9 cellular contexts compared by ENCODE assay signal in the genomic region with DNA sequence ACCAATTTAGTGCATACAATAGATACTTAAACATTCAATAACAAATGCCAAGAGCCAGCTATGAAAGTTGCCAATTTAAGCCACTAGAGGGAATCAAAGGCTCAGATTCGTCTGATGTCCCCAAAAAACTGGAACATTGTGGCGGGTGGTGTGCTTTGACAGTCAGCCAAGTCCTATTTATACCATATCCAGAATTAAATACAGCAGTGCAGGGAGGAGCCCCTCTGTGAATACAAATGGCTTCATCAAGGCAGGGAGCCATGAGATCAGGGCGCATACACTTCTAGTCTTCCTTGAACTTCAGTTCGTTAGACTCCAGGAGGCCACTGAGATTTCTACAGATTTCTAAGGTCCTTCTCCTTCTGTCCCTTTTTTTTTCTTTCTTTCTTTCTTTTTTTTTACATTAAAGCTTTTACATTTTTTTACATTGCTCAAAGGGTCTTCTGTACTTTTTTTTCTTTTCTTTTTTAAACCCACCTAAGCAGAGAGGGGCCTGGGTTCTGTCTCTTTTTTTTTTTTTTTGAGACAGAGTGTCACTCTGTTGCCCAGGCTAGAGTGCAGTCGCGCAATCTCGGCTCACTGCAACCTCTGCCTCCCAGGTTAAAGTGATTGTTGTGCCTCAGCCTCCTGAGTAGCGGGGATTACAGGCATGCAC. TPM values are rescaled to one million over a fixed set of nuclear protein-coding genes. Genes with fewer than 3 reads are reported as not detected.
DNase-seq lines count a peak whose midpoint lies in the region; ATAC-seq and TF ChIP-seq lines count a peak whose summit lies in the region.
"Had no signal": no experiment of that assay in that cellular context is flagged by ENCODE, and none has a peak within 500 bp of the region (broad histone marks: within the 10 kb centered on the region; RNA-seq: fewer than 3 reads in every experiment).

No MANE protein-coding gene starts in this region.

- peaks cover 14% of the 10 kb centered on the region for H3K4me1 ChIP-seq in CD8-positive, alpha-beta T cell (ENCODE audit: insufficient read depth, low read length)

- no peak overlapping the region for H3K4me3 ChIP-seq in CD8-positive, alpha-beta T cell (ENCODE audit: low read depth, low read length)
- no peak overlapping the region for H3K4me3 ChIP-seq in fibroblast of the aortic adventitia (ENCODE audit: low read depth, low read length)

- intact Hi-C loops in CD8-positive, alpha-beta T cell (cut with DNase I, micrococcal nuclease) = loop anchor here (1.0 to 5.0 kb wide), 4 partner anchors 33 to 143 kb away; partner anchors contain the start of gene HSPA8 (in 1 of the 2)

- no peaks in the 10 kb centered on the region for H3K9me3 ChIP-seq in CD8-positive, alpha-beta T cell (ENCODE audit: low read length)

- H3K27me3 Mint-ChIP-seq in CD8-positive, alpha-beta T cell (ENCODE audit: low read depth) = no peaks in the 10 kb centered on the region
- H3K27me3 Mint-ChIP-seq in activated T-cell treated with anti-CD3 and anti-CD28 coated beads, Interleukin-2, amount 50 U/mL, for 72 hours (ENCODE audit: low read depth) = peaks cover 4% of the 10 kb centered on the region
- H3K27me3 Mint-ChIP-seq in neural crest cell (ENCODE audit: low read depth) = no peaks in the 10 kb centered on the region

- peak in 5 of 7 experiments; percentile 16 to 57 (median 24) for DNase-seq in CD8-positive, alpha-beta T cell
- DNase-seq in HCEC 1CT (peak; percentile 50), NCI-H526 (lab: John Stamatoyannopoulos, UW) (peak; percentile 72 to 88), fibroblast of the aortic adventitia (ENCODE audit: low read depth) (peak; percentile 91), neural crest cell (ENCODE audit: low read depth, low spot score) (peak; percentile 16), GM19238 (ENCODE audit: insufficient read length, low spot score) (no peak)
- DNase-seq in activated T-cell treated with anti-CD3 and anti-CD28 coated beads, Interleukin-2, amount 50 U/mL, for 72 hours = peak in 1 of 2 donors; percentile 19

- no peaks in the 10 kb centered on the region for H3K36me3 ChIP-seq in CD8-positive, alpha-beta T cell (ENCODE audit: insufficient read depth, low read length)

- no peak overlapping the region for H3K27ac Mint-ChIP-seq in CD8-positive, alpha-beta T cell
- H3K27ac Mint-ChIP-seq in activated T-cell treated with anti-CD3 and anti-CD28 coated beads, Interleukin-2, amount 50 U/mL, for 72 hours = no peak overlapping the region
- no peak overlapping the region for H3K27ac Mint-ChIP-seq in neural crest cell (ENCODE audit: unreplicated experiment)
- H3K27ac Mint-ChIP-seq: T-helper 1 cell treated with Interleukin-12 subunit alpha and Interleukin-12 subunit beta and Interleukin-4 antibody, amounts not matched to agents 30 μg/mL and 1 μg/mL, for 36 hours had no signal

- no peak overlapping the region for H3K4me3 Mint-ChIP-seq in CD8-positive, alpha-beta T cell
- H3K4me3 Mint-ChIP-seq in activated T-cell treated with anti-CD3 and anti-CD28 coated beads, Interleukin-2, amount 50 U/mL, for 72 hours = no peak overlapping the region
- H3K4me3 Mint-ChIP-seq in neural crest cell = no peak overlapping the region
- H3K4me3 Mint-ChIP-seq: T-helper 1 cell treated with Interleukin-12 subunit alpha and Interleukin-12 subunit beta and Interleukin-4 antibody, amounts not matched to agents 30 μg/mL and 1 μg/mL, for 36 hours had no signal

- TF ChIP-seq CTCF in CD8-positive, alpha-beta T cell (IDR thresholded peaks at IDR 0.05) = peak; percentile 58
- TF ChIP-seq CTCF in fibroblast of the aortic adventitia (IDR thresholded peaks at IDR 0.05; ENCODE audit: insufficient read depth, low read length) (peak; percentile 70), neural crest cell (conservative IDR thresholded peaks at IDR 0.05) (peak; percentile 71)

- no peaks in the 10 kb centered on the region for H3K9me3 Mint-ChIP-seq in CD8-positive, alpha-beta T cell
- H3K9me3 Mint-ChIP-seq in activated T-cell treated with anti-CD3 and anti-CD28 coated beads, Interleukin-2, amount 50 U/mL, for 72 hours = no peaks in the 10 kb centered on the region
- no peaks in the 10 kb centered on the region for H3K9me3 Mint-ChIP-seq in neural crest cell
- H3K9me3 Mint-ChIP-seq: T-helper 1 cell treated with Interleukin-12 subunit alpha and Interleukin-12 subunit beta and Interleukin-4 antibody, amounts not matched to agents 30 μg/mL and 1 μg/mL, for 36 hours had no signal

- peak; percentile 66 for ATAC-seq in CD8-positive, alpha-beta T cell
- peak; percentile 53 to 73 for ATAC-seq in activated T-cell treated with anti-CD3 and anti-CD28 coated beads, Interleukin-2, amount 50 U/mL, for 72 hours (replicated peaks in 1 of 2)
- ATAC-seq in GM21737 (IDR thresholded peaks at IDR 0.05; ENCODE audit: unreplicated experiment) = no peak

- POLR2A ChIA-PET in CD8-positive, alpha-beta T cell (lab: Charles Lee) = interaction anchor here (0.6 to 4.7 kb wide), 10 partner anchors 14 to 158 kb away, joined by 3 to 46 read pairs (median 4); partner anchors contain the start of gene HSPA8

- H3K27me3 ChIP-seq in CD8-positive, alpha-beta T cell (ENCODE audit: insufficient read depth, low read length) = no peaks in the 10 kb centered on the region

- no peaks in the 10 kb centered on the region for H3K36me3 Mint-ChIP-seq in CD8-positive, alpha-beta T cell
- H3K36me3 Mint-ChIP-seq in activated T-cell treated with anti-CD3 and anti-CD28 coated beads, Interleukin-2, amount 50 U/mL, for 72 hours (ENCODE audit: insufficient read depth in 2 of 2) = no peaks in the 10 kb centered on the region
- H3K36me3 Mint-ChIP-seq in neural crest cell (ENCODE audit: low read depth) = no peaks in the 10 kb centered on the region

- CTCF ChIA-PET in CD8-positive, alpha-beta T cell (lab: Charles Lee) = interaction anchor here (0.7 to 11.5 kb wide), 25 partner anchors 8 to 160 kb away, joined by 3 to 123 read pairs (median 6); partner anchors contain the start of gene HSPA8

- peaks cover 27% of the 10 kb centered on the region for H3K4me1 Mint-ChIP-seq in CD8-positive, alpha-beta T cell (ENCODE audit: low read depth)
- peaks cover 20% of the 10 kb centered on the region for H3K4me1 Mint-ChIP-seq in activated T-cell treated with anti-CD3 and anti-CD28 coated beads, Interleukin-2, amount 50 U/mL, for 72 hours (ENCODE audit: low read depth)
- peaks cover 9% of the 10 kb centered on the region for H3K4me1 Mint-ChIP-seq in neural crest cell

- no peak overlapping the region for H3K27ac ChIP-seq in CD8-positive, alpha-beta T cell (ENCODE audit: low read depth, low read length)

RNA-seq across cellular contexts. Expression of gene HSPA8, which starts 41.5 kb away (rescaled TPM):
- total RNA-seq in CD8-positive, alpha-beta T cell = 100 to 1,000 TPM; 748 to 798 TPM
- 1,000 to 10,000 TPM; 1,108 to 1,228 TPM for total RNA-seq in activated T-cell treated with anti-CD3 and anti-CD28 coated beads, Interleukin-2, amount 50 U/mL, for 72 hours
- total RNA-seq in fibroblast of the aortic adventitia (ENCODE audit: low replicate concordance) (1,138 and 2,934 TPM in 2 replicates), neural crest cell (1,559 and 1,580 TPM in 2 replicates)
